ENCODE assay signal across 1 cellular context in the genomic region with DNA sequence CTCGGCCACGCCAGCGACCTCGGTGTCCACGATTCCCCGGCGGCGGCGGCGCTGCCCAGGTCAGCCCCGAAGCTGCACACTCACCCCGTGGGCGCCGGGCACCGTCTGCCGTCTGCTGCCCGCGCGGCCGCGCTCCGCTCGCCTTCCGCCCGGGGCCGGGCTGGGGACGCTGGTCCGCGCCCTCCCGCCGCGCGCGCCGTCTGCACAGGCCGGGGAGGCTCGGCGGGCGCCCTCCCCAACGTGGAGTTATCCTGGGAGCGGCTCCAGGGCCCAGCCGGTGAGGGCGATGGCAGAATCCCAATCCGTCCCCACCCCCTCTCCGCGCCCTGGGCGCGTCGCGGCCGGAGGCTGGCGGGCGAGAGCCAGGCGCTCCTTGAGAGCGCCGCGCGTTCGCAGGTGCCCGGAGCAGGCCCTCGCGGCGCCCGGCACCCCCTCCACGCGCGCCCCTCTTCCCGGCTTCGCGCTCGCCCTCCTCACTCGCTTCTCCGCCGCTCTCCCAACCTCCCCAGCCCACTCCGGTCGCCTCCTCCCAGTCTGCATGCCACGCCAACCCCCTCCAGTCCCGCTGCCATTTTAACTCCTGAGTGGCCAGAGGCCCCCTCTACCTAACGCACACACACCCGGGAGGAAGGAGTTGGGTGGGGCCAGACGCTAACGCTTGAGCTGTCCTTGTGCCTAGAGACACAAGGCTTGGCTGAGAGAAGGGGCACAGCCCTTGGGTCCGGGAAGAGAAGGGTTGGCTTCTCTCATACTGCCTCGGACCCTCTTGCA.
TF ChIP-seq lines count a peak whose summit lies in the region.

Gene LRRN2, minus strand, starts transcription at position 503 of the 771 bp plus-strand sequence. CDS start 65,746 bp downstream, outside the sequence.

TF ChIP-seq in H1, 55 proteins besides CTCF, POLR2A, EP300 and RAD21:
- TF ChIP-seq SIN3A (conservative IDR thresholded peaks at IDR 0.05 in 1 of 2, IDR thresholded peaks at IDR 0.05 in 1 of 2; ENCODE audit: low read depth in 1 of 2, low read length in 2 of 2) (peak in 1 of 2 experiments; percentile 24; a peak in 1 of 4 replicates), TBP (IDR thresholded peaks at IDR 0.05; ENCODE audit: low read depth, low read length) (no peak), YY1 (IDR thresholded peaks at IDR 0.05; ENCODE audit: low read depth, low read length) (0 out of 2 replicates have a peak, but pooled peaks have one; percentile 49), E2F6 (IDR thresholded peaks at IDR 0.05) (no peak), EZH2 (IDR thresholded peaks at IDR 0.05; ENCODE audit: low read depth, low read length, severe bottlenecking) (peak; percentile 70), JUN (IDR thresholded peaks at IDR 0.05; ENCODE audit: low read depth, low read length) (no peak), SUZ12 (IDR thresholded peaks at IDR 0.05; ENCODE audit: low read length) (peak; percentile 75), ATF3 (IDR thresholded peaks at IDR 0.05; ENCODE audit: insufficient read depth, low read depth, low read length) (no peak), CHD2 (IDR thresholded peaks at IDR 0.05; ENCODE audit: low read length) (no peak), EGR1 (IDR thresholded peaks at IDR 0.05; ENCODE audit: borderline replicate concordance, low read depth, low read length) (no peak), JUND (IDR thresholded peaks at IDR 0.05; ENCODE audit: low read length) (no peak), CEBPB (IDR thresholded peaks at IDR 0.05; ENCODE audit: low read depth, low read length) (no peak), CBX5 (IDR thresholded peaks at IDR 0.05; ENCODE audit: low read depth, low read length) (no peak), KDM4A (IDR thresholded peaks at IDR 0.05; ENCODE audit: low read depth, low read length, severe bottlenecking) (peak; percentile 36), MAFK (IDR thresholded peaks at IDR 0.05; ENCODE audit: low read depth, low read length) (no peak), SIRT6 (IDR thresholded peaks at IDR 0.05; ENCODE audit: low read length) (no peak)
- TF ChIP-seq, protein P1, sequence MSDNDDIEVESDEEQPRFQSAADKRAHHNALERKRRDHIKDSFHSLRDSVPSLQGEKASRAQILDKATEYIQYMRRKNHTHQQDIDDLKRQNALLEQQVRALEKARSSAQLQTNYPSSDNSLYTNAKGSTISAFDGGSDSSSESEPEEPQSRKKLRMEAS (IDR thresholded peaks at IDR 0.05): 0 out of 2 replicates have a peak, but pooled peaks have one; percentile 5
- TF ChIP-seq, protein P2, sequence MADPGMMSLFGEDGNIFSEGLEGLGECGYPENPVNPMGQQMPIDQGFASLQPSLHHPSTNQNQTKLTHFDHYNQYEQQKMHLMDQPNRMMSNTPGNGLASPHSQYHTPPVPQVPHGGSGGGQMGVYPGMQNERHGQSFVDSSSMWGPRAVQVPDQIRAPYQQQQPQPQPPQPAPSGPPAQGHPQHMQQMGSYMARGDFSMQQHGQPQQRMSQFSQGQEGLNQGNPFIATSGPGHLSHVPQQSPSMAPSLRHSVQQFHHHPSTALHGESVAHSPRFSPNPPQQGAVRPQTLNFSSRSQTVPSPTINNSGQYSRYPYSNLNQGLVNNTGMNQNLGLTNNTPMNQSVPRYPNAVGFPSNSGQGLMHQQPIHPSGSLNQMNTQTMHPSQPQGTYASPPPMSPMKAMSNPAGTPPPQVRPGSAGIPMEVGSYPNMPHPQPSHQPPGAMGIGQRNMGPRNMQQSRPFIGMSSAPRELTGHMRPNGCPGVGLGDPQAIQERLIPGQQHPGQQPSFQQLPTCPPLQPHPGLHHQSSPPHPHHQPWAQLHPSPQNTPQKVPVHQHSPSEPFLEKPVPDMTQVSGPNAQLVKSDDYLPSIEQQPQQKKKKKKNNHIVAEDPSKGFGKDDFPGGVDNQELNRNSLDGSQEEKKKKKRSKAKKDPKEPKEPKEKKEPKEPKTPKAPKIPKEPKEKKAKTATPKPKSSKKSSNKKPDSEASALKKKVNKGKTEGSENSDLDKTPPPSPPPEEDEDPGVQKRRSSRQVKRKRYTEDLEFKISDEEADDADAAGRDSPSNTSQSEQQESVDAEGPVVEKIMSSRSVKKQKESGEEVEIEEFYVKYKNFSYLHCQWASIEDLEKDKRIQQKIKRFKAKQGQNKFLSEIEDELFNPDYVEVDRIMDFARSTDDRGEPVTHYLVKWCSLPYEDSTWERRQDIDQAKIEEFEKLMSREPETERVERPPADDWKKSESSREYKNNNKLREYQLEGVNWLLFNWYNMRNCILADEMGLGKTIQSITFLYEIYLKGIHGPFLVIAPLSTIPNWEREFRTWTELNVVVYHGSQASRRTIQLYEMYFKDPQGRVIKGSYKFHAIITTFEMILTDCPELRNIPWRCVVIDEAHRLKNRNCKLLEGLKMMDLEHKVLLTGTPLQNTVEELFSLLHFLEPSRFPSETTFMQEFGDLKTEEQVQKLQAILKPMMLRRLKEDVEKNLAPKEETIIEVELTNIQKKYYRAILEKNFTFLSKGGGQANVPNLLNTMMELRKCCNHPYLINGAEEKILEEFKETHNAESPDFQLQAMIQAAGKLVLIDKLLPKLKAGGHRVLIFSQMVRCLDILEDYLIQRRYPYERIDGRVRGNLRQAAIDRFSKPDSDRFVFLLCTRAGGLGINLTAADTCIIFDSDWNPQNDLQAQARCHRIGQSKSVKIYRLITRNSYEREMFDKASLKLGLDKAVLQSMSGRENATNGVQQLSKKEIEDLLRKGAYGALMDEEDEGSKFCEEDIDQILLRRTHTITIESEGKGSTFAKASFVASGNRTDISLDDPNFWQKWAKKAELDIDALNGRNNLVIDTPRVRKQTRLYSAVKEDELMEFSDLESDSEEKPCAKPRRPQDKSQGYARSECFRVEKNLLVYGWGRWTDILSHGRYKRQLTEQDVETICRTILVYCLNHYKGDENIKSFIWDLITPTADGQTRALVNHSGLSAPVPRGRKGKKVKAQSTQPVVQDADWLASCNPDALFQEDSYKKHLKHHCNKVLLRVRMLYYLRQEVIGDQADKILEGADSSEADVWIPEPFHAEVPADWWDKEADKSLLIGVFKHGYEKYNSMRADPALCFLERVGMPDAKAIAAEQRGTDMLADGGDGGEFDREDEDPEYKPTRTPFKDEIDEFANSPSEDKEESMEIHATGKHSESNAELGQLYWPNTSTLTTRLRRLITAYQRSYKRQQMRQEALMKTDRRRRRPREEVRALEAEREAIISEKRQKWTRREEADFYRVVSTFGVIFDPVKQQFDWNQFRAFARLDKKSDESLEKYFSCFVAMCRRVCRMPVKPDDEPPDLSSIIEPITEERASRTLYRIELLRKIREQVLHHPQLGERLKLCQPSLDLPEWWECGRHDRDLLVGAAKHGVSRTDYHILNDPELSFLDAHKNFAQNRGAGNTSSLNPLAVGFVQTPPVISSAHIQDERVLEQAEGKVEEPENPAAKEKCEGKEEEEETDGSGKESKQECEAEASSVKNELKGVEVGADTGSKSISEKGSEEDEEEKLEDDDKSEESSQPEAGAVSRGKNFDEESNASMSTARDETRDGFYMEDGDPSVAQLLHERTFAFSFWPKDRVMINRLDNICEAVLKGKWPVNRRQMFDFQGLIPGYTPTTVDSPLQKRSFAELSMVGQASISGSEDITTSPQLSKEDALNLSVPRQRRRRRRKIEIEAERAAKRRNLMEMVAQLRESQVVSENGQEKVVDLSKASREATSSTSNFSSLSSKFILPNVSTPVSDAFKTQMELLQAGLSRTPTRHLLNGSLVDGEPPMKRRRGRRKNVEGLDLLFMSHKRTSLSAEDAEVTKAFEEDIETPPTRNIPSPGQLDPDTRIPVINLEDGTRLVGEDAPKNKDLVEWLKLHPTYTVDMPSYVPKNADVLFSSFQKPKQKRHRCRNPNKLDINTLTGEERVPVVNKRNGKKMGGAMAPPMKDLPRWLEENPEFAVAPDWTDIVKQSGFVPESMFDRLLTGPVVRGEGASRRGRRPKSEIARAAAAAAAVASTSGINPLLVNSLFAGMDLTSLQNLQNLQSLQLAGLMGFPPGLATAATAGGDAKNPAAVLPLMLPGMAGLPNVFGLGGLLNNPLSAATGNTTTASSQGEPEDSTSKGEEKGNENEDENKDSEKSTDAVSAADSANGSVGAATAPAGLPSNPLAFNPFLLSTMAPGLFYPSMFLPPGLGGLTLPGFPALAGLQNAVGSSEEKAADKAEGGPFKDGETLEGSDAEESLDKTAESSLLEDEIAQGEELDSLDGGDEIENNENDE (IDR thresholded peaks at IDR 0.05; ENCODE audit: insufficient replicate concordance, low read length): no peak
